ENCODE assay signal across 18 cellular contexts in genomic region chr5:23147625-23148024, GRCh38.
DNase-seq lines count a peak whose midpoint lies in the region; ATAC-seq and TF ChIP-seq lines count a peak whose summit lies in the region.
"Had no signal": no experiment of that assay in that cellular context is flagged by ENCODE, and none has a peak within 500 bp of the region (broad histone marks: within the 10 kb centered on the region; RNA-seq: fewer than 3 reads in every experiment).

No MANE protein-coding gene starts in this region.

- peak; percentile 15 for TF ChIP-seq EP300 in neural cell (conservative IDR thresholded peaks at IDR 0.05; ENCODE audit: poor library complexity, severe bottlenecking)

- ATAC-seq in GM23338: no peak

- H3K4me3 ChIP-seq in GM23338 (no peak overlapping the region), neural cell (ENCODE audit: low read length) (no peak overlapping the region), osteoblast (ENCODE audit: insufficient read depth, low read length) (no peak overlapping the region)
- H3K4me3 ChIP-seq: BLaER1 had no signal

- H3K27me3 ChIP-seq in GM23338 (ENCODE audit: insufficient read depth) (no peaks in the 10 kb centered on the region), neural cell (ENCODE audit: insufficient read depth, low read depth, low read length) (no peaks in the 10 kb centered on the region), osteoblast (ENCODE audit: insufficient read depth, low read length) (no peaks in the 10 kb centered on the region)
- H3K27me3 ChIP-seq: BLaER1 had no signal

- H3K27ac ChIP-seq in GM23338 (ENCODE audit: low read depth) (no peak overlapping the region), neural cell (ENCODE audit: low read length) (no peak overlapping the region), osteoblast (ENCODE audit: low read depth, low read length) (no peak overlapping the region)
- H3K27ac ChIP-seq: BLaER1 had no signal

- no peak overlapping the region for H3K9ac ChIP-seq in neural cell (ENCODE audit: low read length)
- H3K9ac ChIP-seq: BLaER1 had no signal

- no peaks in the 10 kb centered on the region for H3K36me3 ChIP-seq in GM23338 (ENCODE audit: insufficient read depth)
- H3K36me3 ChIP-seq in neural cell (ENCODE audit: insufficient read depth, low read length): no peaks in the 10 kb centered on the region
- H3K36me3 ChIP-seq in osteoblast (ENCODE audit: insufficient read depth, low read length): no peaks in the 10 kb centered on the region
- H3K36me3 ChIP-seq: BE2C, BLaER1 had no signal

- peak overlapping the region; percentile 70; the same call in 1 of the 2 replicates for H2AFZ ChIP-seq in GM23338
- H2AFZ ChIP-seq in neural cell (ENCODE audit: low read depth, low read length): no peak overlapping the region
- H2AFZ ChIP-seq in osteoblast (ENCODE audit: low read length): no peak overlapping the region

- H3K4me3 Mint-ChIP-seq in GM23338: no peak overlapping the region
- no peak overlapping the region for H3K4me3 Mint-ChIP-seq in T-helper 2 cell treated with Interferon-gamma antibody and Interleukin-4, amounts not matched to agents 5 μg/mL and 100 μg/mL, for 36 hours
- H3K4me3 Mint-ChIP-seq: CD14-positive monocyte; CD4-positive, alpha-beta memory T cell; CD4-positive, CD25-positive, alpha-beta regulatory T cell; CD8-positive, alpha-beta memory T cell had no signal

- TF ChIP-seq CTCF in GM23338 (conservative IDR thresholded peaks at IDR 0.05; ENCODE audit: low read depth in 2 of 2) (no peak), neural cell (IDR thresholded peaks at IDR 0.05; ENCODE audit: poor library complexity, severe bottlenecking) (no peak), osteoblast (IDR thresholded peaks at IDR 0.05; ENCODE audit: extremely low read depth, low read depth, low read length) (no peak)

- H4K20me1 ChIP-seq in GM23338 (replicated peaks; ENCODE audit: insufficient read depth) (no peaks in the 10 kb centered on the region), neural cell (ENCODE audit: insufficient read depth) (no peaks in the 10 kb centered on the region), osteoblast (ENCODE audit: insufficient read depth, low read length) (no peaks in the 10 kb centered on the region)
- H4K20me1 ChIP-seq: BLaER1 had no signal

- H3K4me1 ChIP-seq in GM23338 (ENCODE audit: insufficient read depth) (no peaks in the 10 kb centered on the region), osteoblast (ENCODE audit: insufficient read depth, low read length) (no peaks in the 10 kb centered on the region)
- H3K4me1 ChIP-seq: BE2C, BLaER1, Caco-2 had no signal

- no peaks in the 10 kb centered on the region for H3K4me1 Mint-ChIP-seq in GM23338
- no peaks in the 10 kb centered on the region for H3K4me1 Mint-ChIP-seq in T-helper 2 cell treated with Interferon-gamma antibody and Interleukin-4, amounts not matched to agents 5 μg/mL and 100 μg/mL, for 36 hours (ENCODE audit: low read depth)
- H3K4me1 Mint-ChIP-seq: CD14-positive monocyte; CD4-positive, alpha-beta memory T cell; CD4-positive, CD25-positive, alpha-beta regulatory T cell; CD8-positive, alpha-beta memory T cell had no signal

- H3K9me3 Mint-ChIP-seq in GM23338: peaks cover 16% of the 10 kb centered on the region
- H3K9me3 Mint-ChIP-seq in T-helper 2 cell treated with Interferon-gamma antibody and Interleukin-4, amounts not matched to agents 5 μg/mL and 100 μg/mL, for 36 hours: peaks cover 58% of the 10 kb centered on the region

- H3K9me3 ChIP-seq in neural cell (ENCODE audit: low read length): peaks cover under 1% of the 10 kb centered on the region
- no peaks in the 10 kb centered on the region for H3K9me3 ChIP-seq in osteoblast (ENCODE audit: low read depth, low read length)
- H3K9me3 ChIP-seq: BE2C, BLaER1, Caco-2 had no signal

- no peaks in the 10 kb centered on the region for H3K79me2 ChIP-seq in GM23338 (replicated peaks; ENCODE audit: insufficient read depth)
- no peaks in the 10 kb centered on the region for H3K79me2 ChIP-seq in neural cell (replicated peaks; ENCODE audit: insufficient read depth, low read length)
- no peaks in the 10 kb centered on the region for H3K79me2 ChIP-seq in osteoblast (ENCODE audit: insufficient read depth, low read length)

- no peaks in the 10 kb centered on the region; the same call in 1 of the 2 replicates for H3K9me2 ChIP-seq in GM23338 (ENCODE audit: insufficient read depth)
- H3K9me2 ChIP-seq in neural cell (ENCODE audit: insufficient read depth, low read length): no peaks in the 10 kb centered on the region

- H3F3A ChIP-seq in GM23338 (replicated peaks; ENCODE audit: low read depth): no peaks in the 10 kb centered on the region
- H3F3A ChIP-seq in neural cell (ENCODE audit: insufficient read depth, low read length, poor library complexity, severe bottlenecking): no peaks in the 10 kb centered on the region

- no peak for TF ChIP-seq RAD21 in neural cell (conservative IDR thresholded peaks at IDR 0.05)

- DNase-seq in GM23338 (ENCODE audit: low spot score): no peak
- DNase-seq in osteoblast (ENCODE audit: insufficient read length, low spot score, missing footprints): peak; percentile 62
- no peak for DNase-seq in COLO829 (ENCODE audit: low spot score)
- DNase-seq in T-helper 2 cell treated with Interferon-gamma antibody and Interleukin-4, amounts not matched to agents 5 μg/mL and 100 μg/mL, for 36 hours (ENCODE audit: low spot score): no peak
- DNase-seq: 8988T; ACHN; BE2C; C1 segment of cervical spinal cord; Caco-2; Calu3; CD4-positive, alpha-beta memory T cell; CD4-positive, CD25-positive, alpha-beta regulatory T cell; CD8-positive, alpha-beta memory T cell; DMS79 treated with DMSO at 0.1 percent for 48 hours; GF-D8 had no signal

- peaks cover 6% of the 10 kb centered on the region; the same call in 2 of the 3 replicates for H3K36me3 Mint-ChIP-seq in GM23338 (ENCODE audit: low read depth)
- no peaks in the 10 kb centered on the region for H3K36me3 Mint-ChIP-seq in T-helper 2 cell treated with Interferon-gamma antibody and Interleukin-4, amounts not matched to agents 5 μg/mL and 100 μg/mL, for 36 hours (ENCODE audit: low read depth)
- H3K36me3 Mint-ChIP-seq: CD14-positive monocyte; CD4-positive, alpha-beta memory T cell; CD4-positive, CD25-positive, alpha-beta regulatory T cell; CD8-positive, alpha-beta memory T cell had no signal

- no peak overlapping the region for H3K27ac Mint-ChIP-seq in GM23338
- H3K27ac Mint-ChIP-seq in T-helper 2 cell treated with Interferon-gamma antibody and Interleukin-4, amounts not matched to agents 5 μg/mL and 100 μg/mL, for 36 hours: no peak overlapping the region
- H3K27ac Mint-ChIP-seq: CD14-positive monocyte; CD4-positive, alpha-beta memory T cell; CD4-positive, CD25-positive, alpha-beta regulatory T cell; CD8-positive, alpha-beta memory T cell had no signal

- H3K4me2 ChIP-seq in GM23338: no peak overlapping the region
- H3K4me2 ChIP-seq in neural cell (ENCODE audit: low read length): no peak overlapping the region
- no peak overlapping the region for H3K4me2 ChIP-seq in osteoblast (ENCODE audit: insufficient read depth, low read length)
- H3K4me2 ChIP-seq: BLaER1 had no signal

- H3K27me3 Mint-ChIP-seq in GM23338 (ENCODE audit: insufficient read depth, low read depth, poor library complexity): peaks cover 1% of the 10 kb centered on the region
- no peaks in the 10 kb centered on the region for H3K27me3 Mint-ChIP-seq in T-helper 2 cell treated with Interferon-gamma antibody and Interleukin-4, amounts not matched to agents 5 μg/mL and 100 μg/mL, for 36 hours (ENCODE audit: low read depth)
- H3K27me3 Mint-ChIP-seq: CD4-positive, alpha-beta memory T cell; CD4-positive, CD25-positive, alpha-beta regulatory T cell; CD8-positive, alpha-beta memory T cell had no signal

TF ChIP-seq in neural cell, 6 proteins besides CTCF, POLR2A, EP300 and RAD21:
- no peak for TF ChIP-seq SMC3 (conservative IDR thresholded peaks at IDR 0.05; ENCODE audit: poor library complexity)
- TF ChIP-seq TAF1 (IDR thresholded peaks at IDR 0.05; ENCODE audit: low read depth): no peak
- no peak for TF ChIP-seq REST (IDR thresholded peaks at IDR 0.05; ENCODE audit: borderline replicate concordance)
- TF ChIP-seq EZH2 (IDR thresholded peaks at IDR 0.05; ENCODE audit: borderline replicate concordance, insufficient read depth, low read length, poor library complexity, severe bottlenecking): no peak
- no peak for TF ChIP-seq POLR2AphosphoS5 (IDR thresholded peaks at IDR 0.05)
- no peak for TF ChIP-seq MXI1 (conservative IDR thresholded peaks at IDR 0.05; ENCODE audit: poor library complexity, severe bottlenecking)
